In the genomic region with DNA sequence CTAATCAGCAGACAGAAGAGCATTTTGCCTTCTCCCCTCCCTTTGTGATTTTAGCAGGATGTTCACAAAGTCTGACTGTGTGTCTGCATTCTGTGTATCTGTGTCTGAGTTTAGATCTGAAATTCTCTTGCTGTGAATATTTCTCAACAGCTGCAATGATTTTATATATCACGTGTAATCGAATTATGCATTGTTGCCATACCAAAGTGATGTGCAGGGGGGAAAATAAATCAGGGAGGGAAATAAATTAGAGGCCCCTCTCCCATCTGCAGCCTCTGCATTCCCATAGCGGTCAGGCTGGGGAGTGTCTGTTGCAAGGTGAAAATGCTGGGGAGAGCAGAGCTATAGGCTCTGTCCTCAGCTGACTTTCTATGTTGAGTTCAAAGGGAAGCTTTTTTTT, we compare ENCODE assay signal across 18 cellular contexts.
DNase-seq lines count a peak whose midpoint lies in the region; ATAC-seq, FAIRE-seq and TF ChIP-seq lines count a peak whose summit lies in the region.
"Had no signal": no experiment of that assay in that cellular context is flagged by ENCODE, and none has a peak within 500 bp of the region (broad histone marks: within the 10 kb centered on the region; RNA-seq: fewer than 3 reads in every experiment).

No MANE protein-coding gene starts in this region.

- TF ChIP-seq CTCF in AG10803 (conservative IDR thresholded peaks at IDR 0.05; ENCODE audit: low read length) (no peak), nephron (IDR thresholded peaks at IDR 0.05; ENCODE audit: unreplicated experiment in 3 of 3) (no peak), Calu3 (IDR thresholded peaks at IDR 0.05; ENCODE audit: unreplicated experiment) (no peak)

- H3K4me1 Mint-ChIP-seq in nephron = peaks cover 59% of the 10 kb centered on the region
- no peaks in the 10 kb centered on the region for H3K4me1 Mint-ChIP-seq in Calu3 (ENCODE audit: low read depth, unreplicated experiment)

- no peaks in the 10 kb centered on the region for H3K36me3 Mint-ChIP-seq in nephron (ENCODE audit: low read depth)
- H3K36me3 Mint-ChIP-seq in Calu3 (ENCODE audit: insufficient read depth, unreplicated experiment) = no peaks in the 10 kb centered on the region
- H3K36me3 Mint-ChIP-seq: CD8-positive, alpha-beta T cell had no signal

- BruUV-seq in Calu3 (replicated peaks; lab: Mats Ljungman, UMichigan) = no TSS peak

- H3K27ac Mint-ChIP-seq in nephron = peak overlapping the region in 2 of 3 experiments; percentile 39 to 48
- no peak overlapping the region for H3K27ac Mint-ChIP-seq in Calu3 (ENCODE audit: unreplicated experiment)
- H3K27ac Mint-ChIP-seq: CD8-positive, alpha-beta T cell had no signal

- H3K9me3 Mint-ChIP-seq in nephron = no peaks in the 10 kb centered on the region
- no peaks in the 10 kb centered on the region for H3K9me3 Mint-ChIP-seq in Calu3 (ENCODE audit: low read depth, unreplicated experiment)
- H3K9me3 Mint-ChIP-seq: CD14-positive monocyte; CD8-positive, alpha-beta T cell had no signal

- H3K4me3 ChIP-seq in AG10803 (ENCODE audit: low read length) = no peak overlapping the region
- H3K4me3 ChIP-seq: HAP-1 had no signal

- no peak for FAIRE-seq in urothelium cell line (lab: Jason Lieb, UNC)
- FAIRE-seq: A204.1, GM19239, HepG2, HTR-8/SVneo had no signal

- CTCF ChIA-PET in Calu3 (lab: Charles Lee) = no interaction called here

- DNase-seq in AG10803 (ENCODE audit: low read depth) = peak; percentile 18
- DNase-seq in left colon = no peak
- DNase-seq in urothelium cell line (ENCODE audit: low spot score) = peak; percentile 26
- no peak for DNase-seq in Calu3
- no peak for DNase-seq in cerebellar nuclear complex (lab: John Stamatoyannopoulos, UW)
- DNase-seq in NCI-H510A (lab: John Stamatoyannopoulos, UW) = no peak
- DNase-seq: CD8-positive, alpha-beta T cell; COR-L47; DND-41; GDM1; GOT3 had no signal

- no peak overlapping the region for H3K4me3 Mint-ChIP-seq in nephron
- H3K4me3 Mint-ChIP-seq in Calu3 (ENCODE audit: low read depth, unreplicated experiment) = no peak overlapping the region
- H3K4me3 Mint-ChIP-seq: CD14-positive monocyte; CD8-positive, alpha-beta T cell had no signal

- peaks cover 27% of the 10 kb centered on the region for H3K27me3 Mint-ChIP-seq in nephron (ENCODE audit: low read depth)
- H3K27me3 Mint-ChIP-seq in Calu3 (ENCODE audit: unreplicated experiment) = peaks cover 56% of the 10 kb centered on the region

- intact Hi-C loops in left colon (cut with DNase I, micrococcal nuclease) = no loop called here
- intact Hi-C loops in Calu3 (cut with micrococcal nuclease; ENCODE audit: unreplicated experiment) = no loop called here

- peak; percentile 46 for ATAC-seq in left colon
- ATAC-seq: CD8-positive, alpha-beta T cell; HepG2 had no signal

Comparison
In these comparisons a context has a peak if more than half of its experiments do, and no peak if none do; other contexts are left out.
1. DNase-seq: peak in AG10803 (single experiment) and urothelium cell line (single experiment); none in left colon (0 of 2), Calu3 (single experiment), cerebellar nuclear complex (0 of 2) and NCI-H510A (single experiment).